In the genomic region with DNA sequence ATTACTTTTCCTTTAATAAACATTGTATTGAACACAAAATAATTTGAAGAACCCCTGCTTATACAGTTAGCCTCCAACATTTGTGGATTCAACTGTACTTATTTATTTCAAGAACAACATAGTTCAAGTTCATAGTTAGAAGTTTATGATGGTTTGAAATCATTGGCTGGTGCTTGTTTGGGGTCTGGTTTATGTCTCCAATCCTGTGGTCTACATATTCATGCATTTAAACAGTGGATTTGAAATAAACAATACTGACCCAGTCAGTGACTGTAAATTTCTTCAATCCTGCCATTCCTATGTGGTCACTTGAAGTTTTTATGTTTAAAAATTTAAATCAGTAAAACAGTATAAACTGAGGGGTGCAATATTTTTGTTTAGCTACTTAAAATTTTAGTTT, we compare ENCODE assay signal across 8 cellular contexts.
"Had no signal": no experiment of that assay in that cellular context is flagged by ENCODE, and none has a peak within 500 bp of the region (broad histone marks: within the 10 kb centered on the region; RNA-seq: fewer than 3 reads in every experiment).

No MANE protein-coding gene starts in this region.

- DNase-seq: GDM1, GF-D8 had no signal

- ATAC-seq: GM12878 had no signal

- FAIRE-seq: G401.6, GM12878, GM12891, GM12892, GM18507, GM19239 had no signal

- H3K4me3 ChIP-seq: GM12878 had no signal
